Comparison of ENCODE assay signal across 1 cellular context in the genomic region with DNA sequence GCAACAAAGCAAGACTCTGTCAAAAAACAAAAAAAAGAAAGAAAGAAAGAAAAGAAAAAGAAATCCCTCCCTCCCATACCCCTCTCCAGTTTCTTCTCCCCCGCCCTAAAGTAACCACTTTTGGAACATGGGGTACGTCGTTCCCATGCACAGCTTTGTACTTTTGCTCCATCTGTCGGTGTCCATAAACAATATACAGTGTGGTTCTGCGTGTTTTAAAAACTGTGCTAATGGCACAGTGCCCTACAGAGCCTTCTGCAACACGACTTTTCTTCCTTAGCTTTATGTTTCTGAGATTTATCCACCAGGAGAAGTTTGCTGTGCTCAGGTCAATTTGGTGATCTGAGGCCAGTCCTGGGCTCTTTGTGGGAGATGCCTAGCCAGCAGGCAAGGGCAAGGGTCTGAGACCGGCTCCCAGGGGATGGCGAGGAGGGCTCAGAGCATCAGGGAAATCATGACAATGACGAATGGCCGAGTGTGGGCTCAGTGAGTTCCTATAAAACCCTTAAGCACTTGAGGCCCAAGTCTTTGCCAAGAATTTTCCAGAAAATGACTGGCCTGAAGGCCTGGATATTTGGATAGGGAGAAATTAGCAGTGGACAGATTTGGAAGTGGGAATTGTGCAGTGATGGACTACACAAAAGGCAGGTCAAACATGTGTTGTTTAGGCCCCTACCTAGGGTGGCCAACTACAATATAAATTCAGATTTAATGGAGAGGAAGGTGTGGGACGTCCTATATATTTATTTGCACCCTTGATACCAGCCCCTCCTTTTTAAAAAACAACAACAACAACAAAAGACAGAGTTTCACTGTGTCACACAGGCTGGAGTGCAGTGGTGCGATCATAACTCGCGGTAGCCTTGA.
TF ChIP-seq lines count a peak whose summit lies in the region.

No MANE protein-coding gene starts in this region.

TF ChIP-seq in HCT116, 20 proteins besides CTCF, POLR2A, EP300 and RAD21 (continued from another document):
- TF ChIP-seq REST (IDR thresholded peaks at IDR 0.05; ENCODE audit: low read depth): no peak
- no peak for TF ChIP-seq EGR1 (IDR thresholded peaks at IDR 0.05; ENCODE audit: low read depth)
- TF ChIP-seq JUND (IDR thresholded peaks at IDR 0.05): no peak
- TF ChIP-seq, protein P1, sequence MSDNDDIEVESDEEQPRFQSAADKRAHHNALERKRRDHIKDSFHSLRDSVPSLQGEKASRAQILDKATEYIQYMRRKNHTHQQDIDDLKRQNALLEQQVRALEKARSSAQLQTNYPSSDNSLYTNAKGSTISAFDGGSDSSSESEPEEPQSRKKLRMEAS (IDR thresholded peaks at IDR 0.05): no peak
- no peak for TF ChIP-seq ZNF274 (IDR thresholded peaks at IDR 0.05; ENCODE audit: low read depth, low read length)
TF ChIP-seq in HCT116: peak in this region for 0.
